Comparison of ENCODE assay signal across 25 cellular contexts in the genomic region with DNA sequence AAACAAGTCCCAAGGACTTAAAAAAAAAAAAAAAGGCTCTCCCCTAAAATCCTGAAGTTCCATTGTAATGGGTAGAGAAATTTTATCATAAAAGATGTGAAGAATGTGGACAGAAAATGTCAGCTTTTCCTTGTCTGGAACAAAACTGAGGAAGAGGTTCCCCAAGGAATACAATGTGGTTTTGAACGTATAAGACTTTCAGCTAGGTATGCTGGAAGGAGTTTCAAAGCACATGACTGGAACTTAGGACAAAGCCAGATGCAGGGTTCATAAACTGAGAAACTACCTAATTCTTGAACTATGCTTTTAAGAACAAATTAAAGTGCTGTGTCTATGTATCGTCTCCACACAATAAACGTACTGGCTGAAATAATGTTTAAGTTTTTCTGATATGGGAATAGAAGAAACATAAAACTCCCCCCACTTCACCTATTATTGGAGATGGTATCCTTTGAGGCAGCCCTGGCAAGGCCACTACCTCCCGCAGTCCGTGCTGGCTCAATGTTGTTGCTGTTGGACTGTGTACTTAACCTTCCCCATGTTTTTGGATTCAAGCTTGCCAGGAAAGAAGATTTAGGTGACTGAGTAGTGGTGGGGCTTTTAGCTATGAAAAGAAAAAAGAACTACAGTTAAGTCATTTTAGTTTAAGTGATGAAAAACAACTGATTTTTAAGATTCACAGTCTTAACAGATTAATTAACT.
DNase-seq lines count a peak whose midpoint lies in the region; ATAC-seq and TF ChIP-seq lines count a peak whose summit lies in the region.
"Had no signal": no experiment of that assay in that cellular context is flagged by ENCODE, and none has a peak within 500 bp of the region (broad histone marks: within the 10 kb centered on the region; RNA-seq: fewer than 3 reads in every experiment).

No MANE protein-coding gene starts in this region.

- H3K27ac ChIP-seq in right atrium auricular region (peak overlapping the region in 1 of 2 donors; percentile 18), coronary artery (peak overlapping the region; percentile 50 to 64), vagina (peak overlapping the region; percentile 18), stomach (peak overlapping the region in 1 of 5 donors; percentile 32)
- H3K27ac ChIP-seq: A549, hepatocyte, HL-60, parathyroid adenoma, SJSA1 had no signal

- TF ChIP-seq CTCF in right atrium auricular region (IDR thresholded peaks at IDR 0.05) (no peak), coronary artery (IDR thresholded peaks at IDR 0.05) (no peak), vagina (IDR thresholded peaks at IDR 0.05) (no peak), stomach (IDR thresholded peaks at IDR 0.05) (no peak)

- H3K4me3 Mint-ChIP-seq in memory B cell = no peak overlapping the region
- H3K4me3 Mint-ChIP-seq: CD14-positive monocyte had no signal

- no peaks in the 10 kb centered on the region for H3K27me3 Mint-ChIP-seq in memory B cell

- no peaks in the 10 kb centered on the region for H3K9me3 ChIP-seq in right atrium auricular region
- no peaks in the 10 kb centered on the region for H3K9me3 ChIP-seq in vagina
- H3K9me3 ChIP-seq in stomach = no peaks in the 10 kb centered on the region
- H3K9me3 ChIP-seq: A549, esophagus muscularis mucosa, SJSA1 had no signal

- peaks cover 19% of the 10 kb centered on the region for H3K36me3 Mint-ChIP-seq in memory B cell

- TF ChIP-seq EP300 in stomach (IDR thresholded peaks at IDR 0.05) = no peak

- intact Hi-C loops in Right ventricle myocardium superior (cut with DNase I) = no loop called here
- intact Hi-C loops in vagina (cut with DNase I) = no loop called here
- intact Hi-C loops in stomach (cut with DNase I; ENCODE audit: low total_unique reads) = no loop called here

- no peaks in the 10 kb centered on the region for H3K9me3 Mint-ChIP-seq in memory B cell
- H3K9me3 Mint-ChIP-seq: CD14-positive monocyte had no signal

- H3K27ac Mint-ChIP-seq in memory B cell = peak overlapping the region; percentile 75

- no peaks in the 10 kb centered on the region for H3K4me1 Mint-ChIP-seq in memory B cell
- H3K4me1 Mint-ChIP-seq: CD14-positive monocyte had no signal

- H3K4me1 ChIP-seq in right atrium auricular region (peaks cover 0 to 17% of the 10 kb centered on the region in 2 donors), vagina (peaks cover 14% of the 10 kb centered on the region), stomach (peaks cover 0 to 12% (median 5%) of the 10 kb centered on the region in 4 donors)
- H3K4me1 ChIP-seq: parathyroid adenoma, SJSA1 had no signal

- peak; percentile 76 for ATAC-seq in Right ventricle myocardium superior (ENCODE audit: poor library complexity)
- no peak for ATAC-seq in memory B cell (ENCODE audit: low read depth)
- ATAC-seq: A549, K562 had no signal

- DNase-seq in Right ventricle myocardium superior = no peak
- no peak for DNase-seq in right atrium auricular region (ENCODE audit: low spot score)
- DNase-seq in coronary artery (ENCODE audit: low spot score) = no peak
- DNase-seq in memory B cell (ENCODE audit: low spot score in 2 of 2) = no peak
- no peak for DNase-seq in vagina (ENCODE audit: extremely low spot score in 2 of 2)
- DNase-seq in stomach = no peak
- no peak for DNase-seq in NCI-H2227 (lab: John Stamatoyannopoulos, UW; ENCODE audit: unreplicated experiment)
- no peak for DNase-seq in ecto neural progenitor cell (ENCODE audit: low spot score)
- DNase-seq: activated CD4-positive, CD25-positive, alpha-beta regulatory T cell treated with anti-CD3 and anti-CD28 coated beads, Interleukin-2, amount 50 U/mL, for 72 hours; activated gamma-delta T cell treated with Interleukin-2 at 50 U/mL for 16 hours; aorta; effector CD4-positive, alpha-beta T cell; MV-4-11; NCI-H2081 treated with DMSO at 0.1 percent for 48 hours; NCI-H526; small intestine; stimulated activated CD4-positive, alpha-beta T cell treated with anti-CD3 and anti-CD28 coated beads, Interleukin-4, amount 100 ng/mL, for 24 hours had no signal

- WGBS in stomach, 5 donors = 57 to 79% (median 67%) methylated on average over 5 of the region's 5 CpGs

- no peaks in the 10 kb centered on the region for H3K27me3 ChIP-seq in right atrium auricular region
- H3K27me3 ChIP-seq in vagina = no peaks in the 10 kb centered on the region
- H3K27me3 ChIP-seq in stomach = no peaks in the 10 kb centered on the region
- H3K27me3 ChIP-seq: esophagus muscularis mucosa, hepatocyte, SJSA1 had no signal

- H3K4me3 ChIP-seq in right atrium auricular region (no peak overlapping the region), coronary artery (no peak overlapping the region), vagina (no peak overlapping the region), stomach (no peak overlapping the region)
- H3K4me3 ChIP-seq: A549, esophagus muscularis mucosa, hepatocyte, K562, SJSA1 had no signal

- H3K36me3 ChIP-seq in right atrium auricular region (peaks cover 60% of the 10 kb centered on the region), vagina (peaks cover 0 to 64% of the 10 kb centered on the region in 2 donors), stomach (peaks cover 42 to 100% (median 94%) of the 10 kb centered on the region in 4 donors)

- TF ChIP-seq POLR2A in vagina (IDR thresholded peaks at IDR 0.05) (no peak), stomach (IDR thresholded peaks at IDR 0.05) (no peak)
